ENCODE assay signal across 18 cellular contexts in the genomic region with DNA sequence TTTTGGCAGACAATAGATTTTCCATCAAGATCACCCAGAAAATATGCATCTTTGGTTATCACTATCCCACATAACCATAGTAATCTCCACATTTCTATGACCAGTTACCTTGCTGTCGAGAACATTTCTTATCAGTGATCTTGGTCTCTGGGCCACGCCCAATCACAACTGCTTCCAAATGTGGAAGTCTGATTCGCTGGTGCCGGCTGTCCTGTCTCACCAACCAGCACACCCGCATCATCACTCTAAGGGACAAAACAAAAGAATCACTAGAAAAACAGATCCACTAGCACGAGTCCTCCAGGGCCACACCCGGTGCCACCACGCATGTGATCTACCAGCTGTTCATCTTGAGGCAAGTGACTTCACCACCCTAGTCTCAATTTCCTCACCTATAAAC. TPM values are rescaled to one million over a fixed set of nuclear protein-coding genes. Genes with fewer than 3 reads are reported as not detected.
DNase-seq lines count a peak whose midpoint lies in the region; ATAC-seq, FAIRE-seq and TF ChIP-seq lines count a peak whose summit lies in the region.
"Had no signal": no experiment of that assay in that cellular context is flagged by ENCODE, and none has a peak within 500 bp of the region (broad histone marks: within the 10 kb centered on the region; RNA-seq: fewer than 3 reads in every experiment).

No MANE protein-coding gene starts in this region.

- H3K79me2 ChIP-seq in K562 (ENCODE audit: control insufficient read depth, insufficient read depth, low read length) = peaks cover 37% of the 10 kb centered on the region
- no peaks in the 10 kb centered on the region for H3K79me2 ChIP-seq in trophoblast cell (ENCODE audit: control insufficient read depth, insufficient read depth, low read length, poor library complexity)

- no peaks in the 10 kb centered on the region for H3K9me3 Mint-ChIP-seq in activated CD4-positive, alpha-beta memory T cell treated with anti-CD3 and anti-CD28 coated beads, Interleukin-2, amount 10 ng/mL, durations not matched to agents 7 days and 5 days
- no peaks in the 10 kb centered on the region for H3K9me3 Mint-ChIP-seq in activated CD4-positive, alpha-beta memory T cell treated with anti-CD3 and anti-CD28 coated beads for 36 hours

- no peak overlapping the region for H2AK5ac ChIP-seq in trophoblast cell (ENCODE audit: low read length)

- no peak overlapping the region for H3K4me3 Mint-ChIP-seq in activated CD4-positive, alpha-beta memory T cell treated with anti-CD3 and anti-CD28 coated beads, Interleukin-2, amount 10 ng/mL, durations not matched to agents 7 days and 5 days
- H3K4me3 Mint-ChIP-seq in activated CD4-positive, alpha-beta memory T cell treated with anti-CD3 and anti-CD28 coated beads for 36 hours = no peak overlapping the region

- H3K36me3 Mint-ChIP-seq in activated CD4-positive, alpha-beta memory T cell treated with anti-CD3 and anti-CD28 coated beads, Interleukin-2, amount 10 ng/mL, durations not matched to agents 7 days and 5 days (ENCODE audit: low read depth) = peaks cover 51% of the 10 kb centered on the region
- H3K36me3 Mint-ChIP-seq in activated CD4-positive, alpha-beta memory T cell treated with anti-CD3 and anti-CD28 coated beads for 36 hours = peaks cover 39% of the 10 kb centered on the region

- H2BK12ac ChIP-seq in trophoblast cell (ENCODE audit: low read length) = no peak overlapping the region

- TF ChIP-seq EP300 in K562 (IDR thresholded peaks at IDR 0.05; ENCODE audit: low read length) = no peak

- no peak overlapping the region for H4K8ac ChIP-seq in trophoblast cell (ENCODE audit: low read depth, low read length)

- H2AFZ ChIP-seq in K562 (ENCODE audit: low read depth, low read length) (no peak overlapping the region), trophoblast cell (ENCODE audit: insufficient read depth, low read length, poor library complexity) (no peak overlapping the region)
- H2AFZ ChIP-seq: PC-9 had no signal

- H3K27me3 ChIP-seq in K562 (ENCODE audit: control insufficient read depth in 2 of 2, insufficient read depth in 2 of 2, low read length in 2 of 2) (no peaks in the 10 kb centered on the region), trophoblast cell (ENCODE audit: insufficient read depth, low read length) (no peaks in the 10 kb centered on the region)

- no peak overlapping the region for H3K27ac ChIP-seq in K562 (ENCODE audit: extremely low read depth, low read depth, low read length)
- H3K27ac ChIP-seq in trophoblast cell (ENCODE audit: low read depth, low read length) = no peak overlapping the region
- H3K27ac ChIP-seq: HL-60, PC-9 had no signal

- H3K79me1 ChIP-seq in trophoblast cell (ENCODE audit: low read length) = no peaks in the 10 kb centered on the region

- H3K9ac ChIP-seq in K562 (ENCODE audit: insufficient read depth in 1 of 2, low read depth in 2 of 2, low read length in 2 of 2) = no peak overlapping the region
- H3K9ac ChIP-seq in trophoblast cell (ENCODE audit: low read length) = no peak overlapping the region

- CTCF ChIA-PET in activated CD4-positive, alpha-beta memory T cell treated with anti-CD3 and anti-CD28 coated beads, Interleukin-2, amount 10 ng/mL, durations not matched to agents 7 days and 5 days (lab: Charles Lee) = no interaction called here
- CTCF ChIA-PET in activated CD4-positive, alpha-beta memory T cell treated with anti-CD3 and anti-CD28 coated beads for 36 hours (lab: Charles Lee) = interaction anchor here (0.6 kb wide), 1 partner anchor 410 kb away, joined by 3 read pairs; no protein-coding TSS in a partner anchor
- CTCF ChIA-PET in K562 (lab: Yijun Ruan, JAX; ENCODE audit: low intra/inter-chr PET ratio) = no interaction called here

- peaks cover 14 to 22% of the 10 kb centered on the region in 2 experiments; a peak in 4 of 5 replicates for H3K4me1 ChIP-seq in K562 (replicated peaks in 1 of 2; ENCODE audit: control insufficient read depth in 2 of 2, insufficient read depth in 2 of 2, low read length in 2 of 2)
- H3K4me1 ChIP-seq in trophoblast cell (ENCODE audit: control insufficient read depth in 1 of 2, insufficient read depth in 2 of 2, low read length in 2 of 2) = no peaks in the 10 kb centered on the region

- in situ Hi-C loops in K562 (cut with MboI) = no loop called here

- intact Hi-C loops in activated CD4-positive, alpha-beta memory T cell treated with anti-CD3 and anti-CD28 coated beads for 36 hours (cut with micrococcal nuclease) = no loop called here
- intact Hi-C loops in K562 (cut with micrococcal nuclease) = loop anchor here (10.0 kb wide), 1 partner anchor 235 kb away; no protein-coding TSS in a partner anchor

- H3K27ac Mint-ChIP-seq in activated CD4-positive, alpha-beta memory T cell treated with anti-CD3 and anti-CD28 coated beads, Interleukin-2, amount 10 ng/mL, durations not matched to agents 7 days and 5 days = peak overlapping the region; percentile 44
- no peak overlapping the region for H3K27ac Mint-ChIP-seq in activated CD4-positive, alpha-beta memory T cell treated with anti-CD3 and anti-CD28 coated beads for 36 hours

- H3K4me2 ChIP-seq in K562 (ENCODE audit: insufficient read depth, low read length) (no peak overlapping the region), trophoblast cell (ENCODE audit: low read length) (no peak overlapping the region)
- H3K4me2 ChIP-seq: PC-9 had no signal

- no TSS peak for BruUV-seq in K562 (replicated peaks; lab: Mats Ljungman, UMichigan)

- H3K23ac ChIP-seq in trophoblast cell (ENCODE audit: low read length) = no peak overlapping the region

- H3K4ac ChIP-seq in trophoblast cell (ENCODE audit: low read depth, low read length) = no peak overlapping the region

- 34% methylated on average over 8 of the region's 8 CpGs for WGBS in K562 (ENCODE audit: insufficient coverage, low coverage, missing lambda C conversion rate)
- WGBS in trophoblast cell (ENCODE audit: extremely low coverage, insufficient coverage, insufficient read length) = no CpG with 5 or more reads among the region's 8 CpGs

- no peak for TF ChIP-seq CTCF in K562 (IDR thresholded peaks at IDR 0.05 in 2 of 3, conservative IDR thresholded peaks at IDR 0.05 in 1 of 3; ENCODE audit: insufficient read depth in 2 of 3, low read depth in 1 of 3, low read length in 3 of 3)

- peaks cover 64% of the 10 kb centered on the region for H3K36me3 ChIP-seq in K562 (ENCODE audit: control insufficient read depth, insufficient read depth, low read length)
- H3K36me3 ChIP-seq in trophoblast cell (ENCODE audit: control insufficient read depth in 1 of 2, insufficient read depth in 2 of 2, low read length in 2 of 2) = peaks cover 18 to 34% of the 10 kb centered on the region in 2 experiments

- peak; percentile 16 for DNase-seq in activated CD4-positive, alpha-beta memory T cell treated with anti-CD3 and anti-CD28 coated beads, Interleukin-2, amount 10 ng/mL, durations not matched to agents 7 days and 5 days
- DNase-seq in activated CD4-positive, alpha-beta memory T cell treated with anti-CD3 and anti-CD28 coated beads for 36 hours = no peak
- DNase-seq in LHCN-M2 (ENCODE audit: low read depth) = peak; percentile 31
- DNase-seq in K562 (ENCODE audit: extremely low read depth in 1 of 4, low spot score in 3 of 4) = peak; percentile 26 to 66 (median 50)
- DNase-seq in trophoblast cell = peak; percentile 39 to 53
- DNase-seq in activated naive CD4-positive, alpha-beta T cell treated with anti-CD3 and anti-CD28 coated beads, Interleukin-2, amount 50 U/mL, for 16 hours = no peak
- no peak for DNase-seq in hypothalamus (lab: John Stamatoyannopoulos, UW)
- DNase-seq: Calu3, KBM-7, NCI-H1092, NCI-H1694, PC-9 had no signal

- H3K4me1 Mint-ChIP-seq in activated CD4-positive, alpha-beta memory T cell treated with anti-CD3 and anti-CD28 coated beads, Interleukin-2, amount 10 ng/mL, durations not matched to agents 7 days and 5 days = peaks cover 11% of the 10 kb centered on the region
- H3K4me1 Mint-ChIP-seq in activated CD4-positive, alpha-beta memory T cell treated with anti-CD3 and anti-CD28 coated beads for 36 hours (ENCODE audit: low read depth) = peaks cover 2% of the 10 kb centered on the region

- H3K9me1 ChIP-seq in K562 (ENCODE audit: control insufficient read depth, insufficient read depth, low read length) = no peaks in the 10 kb centered on the region

- H2BK5ac ChIP-seq in trophoblast cell (ENCODE audit: low read depth, low read length, poor library complexity) = no peak overlapping the region

- H2BK120ac ChIP-seq in trophoblast cell (ENCODE audit: insufficient read depth, low read length, poor library complexity) = no peak overlapping the region

- H3K18ac ChIP-seq in trophoblast cell (ENCODE audit: low read length) = no peak overlapping the region

- POLR2A ChIA-PET in activated CD4-positive, alpha-beta memory T cell treated with anti-CD3 and anti-CD28 coated beads, Interleukin-2, amount 10 ng/mL, durations not matched to agents 7 days and 5 days (lab: Charles Lee) = no interaction called here
- POLR2A ChIA-PET in activated CD4-positive, alpha-beta memory T cell treated with anti-CD3 and anti-CD28 coated beads for 36 hours (lab: Charles Lee) = no interaction called here
- POLR2A ChIA-PET in K562 (lab: Yijun Ruan, JAX) = no interaction called here

- no peak for TF ChIP-seq POLR2A in K562 (conservative IDR thresholded peaks at IDR 0.05)

- no peak for TF ChIP-seq RAD21 in K562 (CRISPR knock-in tag; conservative IDR thresholded peaks at IDR 0.05 in 1 of 2, IDR thresholded peaks at IDR 0.05 in 1 of 2)

- no peak overlapping the region for H3K4me3 ChIP-seq in K562
- H3K4me3 ChIP-seq in trophoblast cell (ENCODE audit: low read depth, low read length) = no peak overlapping the region
- H3K4me3 ChIP-seq: GM12878, PC-9 had no signal

- no peak overlapping the region for H4K12ac ChIP-seq in trophoblast cell (ENCODE audit: low read depth, low read length)

- H4K91ac ChIP-seq in trophoblast cell (ENCODE audit: low read depth, low read length) = no peak overlapping the region

- no peak overlapping the region for H3K14ac ChIP-seq in trophoblast cell (ENCODE audit: low read length)

- ATAC-seq in K562 (peak; percentile 54), HG02938 (IDR thresholded peaks at IDR 0.05; ENCODE audit: unreplicated experiment) (no peak)
- ATAC-seq: GM12878, HCT116 had no signal

- H3K9me3 ChIP-seq in K562 (replicated peaks; ENCODE audit: control insufficient read depth, insufficient read depth, low read depth, low read length) = no peaks in the 10 kb centered on the region
- no peaks in the 10 kb centered on the region for H3K9me3 ChIP-seq in trophoblast cell (ENCODE audit: insufficient read depth, low read depth, low read length)

- no peaks in the 10 kb centered on the region for H3K27me3 Mint-ChIP-seq in activated CD4-positive, alpha-beta memory T cell treated with anti-CD3 and anti-CD28 coated beads, Interleukin-2, amount 10 ng/mL, durations not matched to agents 7 days and 5 days
- H3K27me3 Mint-ChIP-seq in activated CD4-positive, alpha-beta memory T cell treated with anti-CD3 and anti-CD28 coated beads for 36 hours = no peaks in the 10 kb centered on the region

- H4K20me1 ChIP-seq in K562 (replicated peaks; ENCODE audit: control insufficient read depth, insufficient read depth, low read length) = peaks cover 7% of the 10 kb centered on the region; the same call in 1 of the 2 replicates

- FAIRE-seq in K562 (lab: Jason Lieb, UNC) = peak; percentile 6
- FAIRE-seq: A204.1, GM12878, GM19239 had no signal

RNA-seq across cellular contexts. Expression of a gene that starts 11.8 kb away (rescaled TPM):
- total RNA-seq in activated CD4-positive, alpha-beta memory T cell treated with anti-CD3 and anti-CD28 coated beads, Interleukin-2, amount 10 ng/mL, durations not matched to agents 7 days and 5 days = 10 to 100 TPM; 30.5 to 32.7 TPM
- 10 to 100 TPM; 43.7 to 45.9 TPM for total RNA-seq in activated CD4-positive, alpha-beta memory T cell treated with anti-CD3 and anti-CD28 coated beads for 36 hours
- total RNA-seq in LHCN-M2 (2014; rRNA removed) (39.0 and 43.7 TPM in 2 replicates), K562 (2014; rRNA removed) (51.2 and 70.5 TPM in 2 replicates), K562 (2014; rRNA removed; fragmentation: Illumina TruSeq; extraction: Trizol) (68.9 and 72.5 TPM in 2 replicates), K562 (2015; rRNA removed; fragmentation: Illumina TruSeq; extraction: Trizol) (54.5 and 59.3 TPM in 2 replicates), K562 (2021) (46.2 and 49.2 TPM in 2 replicates)
- 31.7 TPM for polyA plus RNA-seq in LHCN-M2 (2012)
- 58.4 and 95.3 TPM in 2 replicates for total RNA-seq in K562 (2011; cell fraction: chromatin; rRNA removed; ENCODE audit: low replicate concordance)
- 47.5 and 55.4 TPM in 2 replicates for total RNA-seq in K562 (2011; cell fraction: nucleolus; rRNA removed)
- 70.0 and 94.7 TPM in 2 replicates for total RNA-seq in K562 (2011; cell fraction: nucleoplasm; rRNA removed)
- polyA plus RNA-seq in K562 (2011; rRNA removed) (50.1 and 69.5 TPM in 2 replicates), K562 (2014; fragmentation: Illumina TruSeq; extraction: Trizol) (58.1 and 73.6 TPM in 2 replicates), K562 (2014; fragmentation: Nextera tagmentation; extraction: Ambion mirVana) (10 to 100 TPM; 81.9 to 92.4 TPM), K562 (2014; rRNA removed) (65.7 and 68.2 TPM in 2 replicates)
- polyA plus RNA-seq in K562 (2011; cell fraction: cytosol; rRNA removed) = 25.0 and 40.2 TPM in 2 replicates
- 48.7 and 57.1 TPM in 2 replicates for polyA plus RNA-seq in K562 (2011; cell fraction: nucleus; rRNA removed)
- 40.8 and 49.4 TPM in 2 replicates for polyA plus RNA-seq in K562 (2012)
- polyA minus RNA-seq in K562 (2011; rRNA and poly(A)+ RNA removed) = 46.6 and 58.5 TPM in 2 replicates
- 14.2 and 17.1 TPM in 2 replicates for polyA minus RNA-seq in K562 (2011; cell fraction: cytosol; rRNA and poly(A)+ RNA removed)
- 26.3 and 37.4 TPM in 2 replicates for polyA minus RNA-seq in K562 (2011; cell fraction: nucleus; rRNA and poly(A)+ RNA removed)
- 26.2 TPM in 2 replicates for polyA plus RNA-seq in trophoblast cell (2013)

RNA-seq across cellular contexts. Expression of a gene that starts 35.4 kb away (rescaled TPM):
- total RNA-seq in activated CD4-positive, alpha-beta memory T cell treated with anti-CD3 and anti-CD28 coated beads, Interleukin-2, amount 10 ng/mL, durations not matched to agents 7 days and 5 days = 100 to 1,000 TPM; 141 to 142 TPM
- total RNA-seq in activated CD4-positive, alpha-beta memory T cell treated with anti-CD3 and anti-CD28 coated beads for 36 hours = 100 to 1,000 TPM; 173 to 184 TPM
- total RNA-seq in LHCN-M2 (2014; rRNA removed) (179 and 196 TPM in 2 replicates), K562 (2014; rRNA removed) (105 and 109 TPM in 2 replicates), K562 (2014; rRNA removed; fragmentation: Illumina TruSeq; extraction: Trizol) (175 and 189 TPM in 2 replicates), K562 (2015; rRNA removed; fragmentation: Illumina TruSeq; extraction: Trizol) (192 and 194 TPM in 2 replicates), K562 (2021) (137 and 138 TPM in 2 replicates)
- 95.4 TPM for polyA plus RNA-seq in LHCN-M2 (2012)
- 20.1 and 36.0 TPM in 2 replicates for total RNA-seq in K562 (2011; cell fraction: chromatin; rRNA removed; ENCODE audit: low replicate concordance)
- total RNA-seq in K562 (2011; cell fraction: nucleolus; rRNA removed) = 20.0 and 23.6 TPM in 2 replicates
- 25.0 and 35.3 TPM in 2 replicates for total RNA-seq in K562 (2011; cell fraction: nucleoplasm; rRNA removed)
- polyA plus RNA-seq in K562 (2011; rRNA removed) (170 and 197 TPM in 2 replicates), K562 (2014; fragmentation: Illumina TruSeq; extraction: Trizol) (175 and 213 TPM in 2 replicates), K562 (2014; fragmentation: Nextera tagmentation; extraction: Ambion mirVana) (100 to 1,000 TPM; 164 to 359 TPM), K562 (2014; rRNA removed) (161 and 171 TPM in 2 replicates)
- 36.7 and 57.5 TPM in 2 replicates for polyA plus RNA-seq in K562 (2011; cell fraction: cytosol; rRNA removed)
- polyA plus RNA-seq in K562 (2011; cell fraction: nucleus; rRNA removed) = 29.8 and 37.5 TPM in 2 replicates
- polyA plus RNA-seq in K562 (2012) = 79.7 and 168 TPM in 2 replicates
- polyA minus RNA-seq in K562 (2011; rRNA and poly(A)+ RNA removed) = 157 and 185 TPM in 2 replicates
- polyA minus RNA-seq in K562 (2011; cell fraction: cytosol; rRNA and poly(A)+ RNA removed) = 58.8 and 127 TPM in 2 replicates
- 11.3 and 22.5 TPM in 2 replicates for polyA minus RNA-seq in K562 (2011; cell fraction: nucleus; rRNA and poly(A)+ RNA removed)
- polyA plus RNA-seq in trophoblast cell (2013) = 235 and 242 TPM in 2 replicates

Comparison
In these comparisons a context has a peak if more than half of its experiments do, and no peak if none do; other contexts are left out.
1. DNase-seq: peak in activated CD4-positive, alpha-beta memory T cell treated with anti-CD3 and anti-CD28 coated beads, Interleukin-2, amount 10 ng/mL, durations not matched to agents 7 days and 5 days (single experiment), LHCN-M2 (single experiment), K562 (4 of 4) and trophoblast cell (2 of 2); none in activated CD4-positive, alpha-beta memory T cell treated with anti-CD3 and anti-CD28 coated beads for 36 hours (single experiment), activated naive CD4-positive, alpha-beta T cell treated with anti-CD3 and anti-CD28 coated beads, Interleukin-2, amount 50 U/mL, for 16 hours (single experiment) and hypothalamus (0 of 51).